ENCODE assay signal across 19 cellular contexts in the genomic region with DNA sequence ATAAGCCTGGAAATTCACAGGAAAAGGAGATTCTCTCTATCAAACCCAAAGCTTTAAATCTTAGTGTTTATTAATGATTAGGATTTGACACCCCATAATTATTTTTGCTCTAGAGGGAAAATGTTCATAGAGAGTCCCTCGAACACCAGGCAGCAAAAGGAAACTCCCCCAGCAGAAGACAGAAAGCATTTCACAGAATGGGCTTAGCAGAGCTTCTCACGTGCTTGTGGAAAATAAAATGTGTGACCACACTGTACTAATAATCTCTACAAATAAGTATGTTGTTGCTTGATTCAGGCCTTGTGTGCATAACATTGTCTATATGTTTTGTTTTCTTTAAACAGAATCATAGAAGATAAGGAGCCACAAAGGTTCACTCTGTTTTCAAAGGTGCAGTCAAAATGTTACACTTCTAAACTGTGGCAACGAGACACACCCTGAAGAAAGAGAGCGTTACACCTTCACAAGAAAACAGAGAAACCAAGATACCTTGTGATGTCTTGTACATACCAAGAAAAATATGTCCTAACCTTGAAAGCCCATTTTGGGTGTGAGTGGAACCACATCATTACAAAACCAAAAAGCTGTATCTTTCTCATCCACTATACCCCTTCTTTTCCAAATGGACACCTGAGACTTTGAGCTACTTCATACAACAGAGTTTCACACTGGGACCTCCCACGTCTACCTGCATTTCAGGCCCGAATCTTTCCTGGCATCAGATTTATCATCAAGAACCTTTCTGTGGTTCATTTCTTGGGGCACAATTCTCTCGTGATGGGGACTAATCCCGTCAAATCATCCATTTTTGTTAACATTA.
A peak's percentile ranks its signal among the peaks of the same experiment; 100 is the strongest.
DNase-seq lines count a peak whose midpoint lies in the region; ATAC-seq and TF ChIP-seq lines count a peak whose summit lies in the region.
"Had no signal": no experiment of that assay in that cellular context is flagged by ENCODE, and none has a peak within 500 bp of the region (broad histone marks: within the 10 kb centered on the region; RNA-seq: fewer than 3 reads in every experiment).

No MANE protein-coding gene starts in this region.

- H3K36me3 Mint-ChIP-seq in activated naive CD4-positive, alpha-beta T cell treated with anti-CD3 and anti-CD28 coated beads, Interleukin-2, amount 50 U/mL, for 24 hours: no peaks in the 10 kb centered on the region
- H3K36me3 Mint-ChIP-seq in activated CD4-positive, alpha-beta memory T cell treated with anti-CD3 and anti-CD28 coated beads for 36 hours: no peaks in the 10 kb centered on the region
- H3K36me3 Mint-ChIP-seq: neural progenitor cell had no signal

- peaks cover 11% of the 10 kb centered on the region for H3K9me3 Mint-ChIP-seq in activated naive CD4-positive, alpha-beta T cell treated with anti-CD3 and anti-CD28 coated beads, Interleukin-2, amount 50 U/mL, for 24 hours
- no peaks in the 10 kb centered on the region for H3K9me3 Mint-ChIP-seq in activated CD4-positive, alpha-beta memory T cell treated with anti-CD3 and anti-CD28 coated beads for 36 hours
- H3K9me3 Mint-ChIP-seq: neural progenitor cell had no signal

- no peak for DNase-seq in activated naive CD4-positive, alpha-beta T cell treated with Interleukin-2 at 50 U/mL for 16 hours
- DNase-seq in activated CD4-positive, alpha-beta memory T cell treated with anti-CD3 and anti-CD28 coated beads for 36 hours: no peak
- DNase-seq in lower lobe of right lung (no peak), dedifferentiated amniotic fluid mesenchymal stem cell (ENCODE audit: extremely low spot score) (no peak), dorsolateral prefrontal cortex (no peak), NCI-H1092 (lab: John Stamatoyannopoulos, UW) (no peak)
- DNase-seq: caudate nucleus; COR-L47; effector CD8-positive, alpha-beta T cell; EL; heart left ventricle; Karpas-422; mammary epithelial cell; SK-N-SH; stimulated activated CD4-positive, alpha-beta T cell treated with anti-CD3 and anti-CD28 coated beads, Interleukin-12 subunit alpha, Interleukin-12 subunit beta, amount 100 ng/mL, for 4 hours; stimulated activated naive CD4-positive, alpha-beta T cell treated with Interleukin-2 at 50 U/mL for 16 hours had no signal

- no peak overlapping the region for H3K27ac ChIP-seq in lower lobe of right lung
- H3K27ac ChIP-seq in dorsolateral prefrontal cortex: no peak overlapping the region
- H3K27ac ChIP-seq: neural progenitor cell had no signal

- CTCF ChIA-PET in activated CD4-positive, alpha-beta memory T cell treated with anti-CD3 and anti-CD28 coated beads for 36 hours (lab: Charles Lee): interaction anchor here (0.9 to 2.1 kb wide), 3 partner anchors 14 to 326 kb away, joined by 3 to 8 read pairs (median 4); no protein-coding TSS in a partner anchor

- H3K36me3 ChIP-seq in lower lobe of right lung: no peaks in the 10 kb centered on the region
- H3K36me3 ChIP-seq: heart left ventricle, neural progenitor cell had no signal

- H3K4me1 Mint-ChIP-seq in activated naive CD4-positive, alpha-beta T cell treated with anti-CD3 and anti-CD28 coated beads, Interleukin-2, amount 50 U/mL, for 24 hours: peaks cover 98% of the 10 kb centered on the region
- H3K4me1 Mint-ChIP-seq in activated CD4-positive, alpha-beta memory T cell treated with anti-CD3 and anti-CD28 coated beads for 36 hours (ENCODE audit: low read depth): peaks cover 65% of the 10 kb centered on the region
- H3K4me1 Mint-ChIP-seq: neural progenitor cell had no signal

- H3K4me3 ChIP-seq in lower lobe of right lung (no peak overlapping the region), dorsolateral prefrontal cortex (no peak overlapping the region)
- H3K4me3 ChIP-seq: heart left ventricle, neural progenitor cell had no signal

- H3K27me3 ChIP-seq in lower lobe of right lung (ENCODE audit: low read depth) (no peaks in the 10 kb centered on the region), dorsolateral prefrontal cortex (peaks cover 0 to 4% (median 0%) of the 10 kb centered on the region in 45 donors)
- H3K27me3 ChIP-seq: heart left ventricle, neural progenitor cell had no signal

- POLR2A ChIA-PET in activated CD4-positive, alpha-beta memory T cell treated with anti-CD3 and anti-CD28 coated beads for 36 hours (lab: Charles Lee): interaction anchor here (0.9 to 2.3 kb wide), 8 partner anchors 10 to 218 kb away, joined by 3 to 21 read pairs (median 4); no protein-coding TSS in a partner anchor

- peak overlapping the region; percentile 57 for H3K4me3 Mint-ChIP-seq in activated naive CD4-positive, alpha-beta T cell treated with anti-CD3 and anti-CD28 coated beads, Interleukin-2, amount 50 U/mL, for 24 hours
- H3K4me3 Mint-ChIP-seq in activated CD4-positive, alpha-beta memory T cell treated with anti-CD3 and anti-CD28 coated beads for 36 hours: peak overlapping the region; percentile 17
- H3K4me3 Mint-ChIP-seq: neural progenitor cell had no signal

- H3K27me3 Mint-ChIP-seq in activated naive CD4-positive, alpha-beta T cell treated with anti-CD3 and anti-CD28 coated beads, Interleukin-2, amount 50 U/mL, for 24 hours: no peaks in the 10 kb centered on the region
- H3K27me3 Mint-ChIP-seq in activated CD4-positive, alpha-beta memory T cell treated with anti-CD3 and anti-CD28 coated beads for 36 hours: no peaks in the 10 kb centered on the region

- H3K27ac Mint-ChIP-seq in activated naive CD4-positive, alpha-beta T cell treated with anti-CD3 and anti-CD28 coated beads, Interleukin-2, amount 50 U/mL, for 24 hours: peak overlapping the region; percentile 93
- H3K27ac Mint-ChIP-seq in activated CD4-positive, alpha-beta memory T cell treated with anti-CD3 and anti-CD28 coated beads for 36 hours: peak overlapping the region; percentile 94
- H3K27ac Mint-ChIP-seq: neural progenitor cell had no signal

- intact Hi-C loops in activated CD4-positive, alpha-beta memory T cell treated with anti-CD3 and anti-CD28 coated beads for 36 hours (cut with micrococcal nuclease): loop anchor here (5.0 kb wide), 1 partner anchor 412 kb away; no protein-coding TSS in a partner anchor
- intact Hi-C loops in lower lobe of right lung (cut with DNase I): no loop called here
- intact Hi-C loops in dorsolateral prefrontal cortex (cut with DNase I): no loop called here

- no peak for TF ChIP-seq CTCF in lower lobe of right lung (IDR thresholded peaks at IDR 0.05)
- TF ChIP-seq CTCF in dorsolateral prefrontal cortex (IDR thresholded peaks at IDR 0.05 in 54 of 56, conservative IDR thresholded peaks at IDR 0.05 in 2 of 56; ENCODE audit: low read depth in 1 of 56, partially characterized antibody in 56 of 56): no peak

- peaks cover 2% of the 10 kb centered on the region for H3K4me1 ChIP-seq in lower lobe of right lung
- H3K4me1 ChIP-seq: neural progenitor cell had no signal

- ATAC-seq in lower lobe of right lung (peak; percentile 30 to 49), HG02938 (IDR thresholded peaks at IDR 0.05; ENCODE audit: unreplicated experiment) (no peak)
- ATAC-seq: heart left ventricle had no signal

- no peaks in the 10 kb centered on the region for H3K9me3 ChIP-seq in lower lobe of right lung
- H3K9me3 ChIP-seq: heart left ventricle, SK-N-SH had no signal
